In the genomic region with DNA sequence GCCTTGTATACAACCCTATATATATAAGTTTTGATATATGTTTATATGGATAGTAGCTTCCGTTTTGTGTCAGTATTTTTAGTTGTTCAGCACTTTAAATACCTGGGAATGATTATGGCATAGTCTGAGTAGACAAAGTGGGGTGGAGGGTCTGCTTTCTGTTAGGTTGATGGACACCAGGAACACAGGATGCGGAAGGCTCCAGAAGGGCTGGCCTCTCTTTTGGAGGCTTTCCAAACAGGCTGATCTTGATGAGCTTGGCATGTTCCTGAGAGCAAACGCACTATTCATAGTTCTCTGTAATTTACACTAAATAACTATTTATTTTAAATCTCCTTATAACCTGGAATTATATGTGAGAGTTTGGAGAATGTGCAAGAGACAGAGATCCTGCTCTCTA, we compare ENCODE assay signal across 20 cellular contexts. TPM values are rescaled to one million over a fixed set of nuclear protein-coding genes. Genes with fewer than 3 reads are reported as not detected.
"Had no signal": no experiment of that assay in that cellular context is flagged by ENCODE, and none has a peak within 500 bp of the region (broad histone marks: within the 10 kb centered on the region; RNA-seq: fewer than 3 reads in every experiment).

No MANE protein-coding gene starts in this region.

- H3K9ac ChIP-seq: neural progenitor cell had no signal

- H3K27ac ChIP-seq: epithelial cell of prostate, esophagus muscularis mucosa, gastrocnemius medialis, neural progenitor cell, pancreas, right lobe of liver, tibial artery, uterus had no signal

- H3K4me3 Mint-ChIP-seq: effector memory CD8-positive, alpha-beta T cell; mesothelial cell of epicardium; natural killer cell treated with Interleukin-12 subunit alpha and Interleukin-12 subunit beta and Interleukin-15 and Interleukin-18, amount 100 ng/mL, for 72 hours; neural progenitor cell; stimulated activated effector memory CD8-positive, alpha-beta T cell treated with anti-CD3 and anti-CD28 coated beads, Interleukin-12 subunit alpha, Interleukin-12 subunit beta, amount 100 ng/mL, for 72 hours; stimulated activated naive CD8-positive, alpha-beta T cell treated with anti-CD3 and anti-CD28 coated beads, Interleukin-15, Interleukin-2, amounts not matched to agents 100 ng/mL and 50 ng/mL, for 24 hours had no signal

- H3K36me3 ChIP-seq: neural progenitor cell, pancreas, right lobe of liver, uterus had no signal

- H3K4me2 ChIP-seq: neural progenitor cell had no signal

- H3K4me1 ChIP-seq: gastrocnemius medialis, neural progenitor cell, pancreas, tibial artery, uterus had no signal

- H3K9me3 Mint-ChIP-seq: effector memory CD8-positive, alpha-beta T cell; mesothelial cell of epicardium; natural killer cell treated with Interleukin-12 subunit alpha and Interleukin-12 subunit beta and Interleukin-15 and Interleukin-18, amount 100 ng/mL, for 72 hours; stimulated activated effector memory CD8-positive, alpha-beta T cell treated with anti-CD3 and anti-CD28 coated beads, Interleukin-12 subunit alpha, Interleukin-12 subunit beta, amount 100 ng/mL, for 72 hours; stimulated activated naive CD8-positive, alpha-beta T cell treated with anti-CD3 and anti-CD28 coated beads, Interleukin-15, Interleukin-2, amounts not matched to agents 100 ng/mL and 50 ng/mL, for 24 hours had no signal

- H3K9me3 ChIP-seq: esophagus muscularis mucosa, gastrocnemius medialis, pancreas, right lobe of liver, tibial artery, upper lobe of left lung, uterus had no signal

- H3K27me3 Mint-ChIP-seq: natural killer cell treated with Interleukin-12 subunit alpha and Interleukin-12 subunit beta and Interleukin-15 and Interleukin-18, amount 100 ng/mL, for 72 hours; progenitor cell of endocrine pancreas; stimulated activated naive CD8-positive, alpha-beta T cell treated with anti-CD3 and anti-CD28 coated beads, Interleukin-15, Interleukin-2, amounts not matched to agents 100 ng/mL and 50 ng/mL, for 24 hours had no signal

- H3K4me1 Mint-ChIP-seq: mesothelial cell of epicardium, neural progenitor cell had no signal

- H3K27me3 ChIP-seq: esophagus muscularis mucosa, gastrocnemius medialis, neural progenitor cell, pancreas, right lobe of liver, tibial artery, upper lobe of left lung, uterus had no signal

- H3K4me3 ChIP-seq: esophagus muscularis mucosa, gastrocnemius medialis, neural progenitor cell, pancreas, right lobe of liver, tibial artery, upper lobe of left lung, uterus had no signal

- DNase-seq: effector memory CD8-positive, alpha-beta T cell; gastrocnemius medialis; islet precursor cell; nucleus accumbens; pancreas; right lobe of liver; stimulated activated CD4-positive, alpha-beta T cell treated with anti-CD3 and anti-CD28 coated beads, Interleukin-4, amount 100 ng/mL, for 1 hour; stimulated activated CD8-positive, alpha-beta memory T cell treated with anti-CD3 and anti-CD28 coated beads, Interleukin-4, amount 100 ng/mL, for 48 hours; tibial artery; upper lobe of left lung; uterus had no signal

- ATAC-seq: effector memory CD8-positive, alpha-beta T cell; gastrocnemius medialis; natural killer cell treated with Interleukin-12 subunit alpha and Interleukin-12 subunit beta and Interleukin-15 and Interleukin-18, amount 100 ng/mL, for 72 hours; stimulated activated effector memory CD8-positive, alpha-beta T cell treated with anti-CD3 and anti-CD28 coated beads, Interleukin-12 subunit alpha, Interleukin-12 subunit beta, amount 100 ng/mL, for 72 hours had no signal

- H3K36me3 Mint-ChIP-seq: mesothelial cell of epicardium; natural killer cell treated with Interleukin-12 subunit alpha and Interleukin-12 subunit beta and Interleukin-15 and Interleukin-18, amount 100 ng/mL, for 72 hours; neural progenitor cell; stimulated activated effector memory CD8-positive, alpha-beta T cell treated with anti-CD3 and anti-CD28 coated beads, Interleukin-12 subunit alpha, Interleukin-12 subunit beta, amount 100 ng/mL, for 72 hours had no signal

- H3K27ac Mint-ChIP-seq: effector memory CD8-positive, alpha-beta T cell; mesothelial cell of epicardium; natural killer cell treated with Interleukin-12 subunit alpha and Interleukin-12 subunit beta and Interleukin-15 and Interleukin-18, amount 100 ng/mL, for 72 hours; neural progenitor cell; progenitor cell of endocrine pancreas; stimulated activated effector memory CD8-positive, alpha-beta T cell treated with anti-CD3 and anti-CD28 coated beads, Interleukin-12 subunit alpha, Interleukin-12 subunit beta, amount 100 ng/mL, for 72 hours; stimulated activated naive CD8-positive, alpha-beta T cell treated with anti-CD3 and anti-CD28 coated beads, Interleukin-15, Interleukin-2, amounts not matched to agents 100 ng/mL and 50 ng/mL, for 24 hours had no signal

RNA-seq across cellular contexts. Expression of a gene that starts 12.7 kb away (rescaled TPM):
- total RNA-seq: myocyte had no signal
